ENCODE assay signal across 8 cellular contexts in the genomic region with DNA sequence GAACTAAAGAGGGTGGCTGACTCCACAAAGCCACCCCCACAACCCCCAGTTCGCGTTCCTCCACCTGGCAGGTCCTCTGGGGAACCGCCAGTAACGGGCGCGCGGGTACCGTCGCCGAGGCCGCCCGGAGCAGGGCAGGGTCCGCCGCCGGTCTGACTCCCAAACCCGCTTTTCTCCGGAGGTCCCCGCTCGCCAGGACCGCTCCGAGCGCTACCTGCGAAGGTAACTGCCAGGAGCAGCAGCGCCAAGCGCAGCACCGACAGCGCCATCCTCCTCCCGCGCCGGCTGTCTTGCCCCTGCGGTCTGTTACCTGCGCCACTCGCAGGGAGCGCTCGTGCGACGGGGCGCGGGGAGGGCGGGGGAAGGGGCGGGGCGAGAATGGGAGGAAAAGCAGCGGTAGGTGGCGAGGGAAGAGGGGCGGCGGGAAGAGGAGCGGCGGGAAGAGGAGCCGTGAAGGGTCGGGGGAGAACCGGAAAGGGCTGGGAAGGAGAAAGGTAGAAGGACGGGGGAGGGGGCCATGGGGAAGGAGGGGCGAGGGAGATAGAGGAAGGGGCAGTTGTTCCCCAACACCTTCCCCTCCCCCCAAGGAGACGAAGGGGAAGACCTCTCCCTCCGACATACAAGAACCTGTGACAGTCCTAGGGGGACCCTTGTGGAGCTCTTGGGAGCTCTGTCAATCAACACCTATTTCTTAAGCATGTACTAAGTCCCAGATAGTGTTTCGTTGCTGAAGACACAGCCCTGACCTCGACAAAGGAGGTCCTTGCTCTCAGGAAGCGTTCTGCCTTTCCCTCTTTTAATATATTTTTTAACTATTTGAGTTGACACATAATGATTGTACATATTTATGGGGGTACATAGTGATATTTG. TPM values are rescaled to one million over a fixed set of nuclear protein-coding genes. Genes with fewer than 3 reads are reported as not detected.
DNase-seq lines count a peak whose midpoint lies in the region; ATAC-seq and TF ChIP-seq lines count a peak whose summit lies in the region.

A gene with protein sequence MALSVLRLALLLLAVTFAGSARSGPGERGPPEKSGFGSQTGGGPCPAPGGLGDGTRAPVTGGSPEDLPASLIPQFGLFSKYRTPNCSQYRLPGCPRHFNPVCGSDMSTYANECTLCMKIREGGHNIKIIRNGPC (minus strand): TSS at position 308 of the 870 bp plus-strand sequence. CDS start 39 bp downstream, at position 269.

- ATAC-seq in GM19328 (IDR thresholded peaks at IDR 0.05; ENCODE audit: unreplicated experiment) (peak; percentile 50), HG02610 (IDR thresholded peaks at IDR 0.05; ENCODE audit: unreplicated experiment) (no peak)
- ATAC-seq in naive thymus-derived CD4-positive, alpha-beta T cell = peak; percentile 95
- peak; percentile 58 for ATAC-seq in stimulated activated naive CD8-positive, alpha-beta T cell treated with anti-CD3 and anti-CD28 coated beads, Interleukin-15, amount 100 ng/mL, for 72 hours

- POLR2A ChIA-PET in activated CD4-positive, alpha-beta T cell treated with anti-CD3 and anti-CD28 coated beads, Interleukin-2, amount 10 ng/mL, durations not matched to agents 7 days and 5 days (lab: Charles Lee) = no interaction called here
- POLR2A ChIA-PET in naive thymus-derived CD4-positive, alpha-beta T cell (lab: Charles Lee) = interaction anchor here (1.1 kb wide), 1 partner anchor 434 kb away, joined by 3 read pairs; the partner anchor contains the start of gene AASDH

- H3K27ac Mint-ChIP-seq in activated CD4-positive, alpha-beta T cell treated with anti-CD3 and anti-CD28 coated beads, Interleukin-2, amount 10 ng/mL, durations not matched to agents 7 days and 5 days = peak within 1 kb of the TSS; percentile 54
- peak within 1 kb of the TSS in 6 of 9 donors; percentile 57 to 79 (median 71) for H3K27ac Mint-ChIP-seq in naive thymus-derived CD4-positive, alpha-beta T cell
- H3K27ac Mint-ChIP-seq in stimulated activated naive CD8-positive, alpha-beta T cell treated with anti-CD3 and anti-CD28 coated beads, Interleukin-15, amount 100 ng/mL, for 72 hours = peak within 1 kb of the TSS in 1 of 2 donors; percentile 19

- H3K9me3 ChIP-seq in BE2C = no peaks in the 10 kb centered on the region
- no peaks in the 10 kb centered on the region for H3K9me3 ChIP-seq in MM.1S (replicated peaks; ENCODE audit: insufficient read depth, low read length)
- H3K9me3 ChIP-seq in naive thymus-derived CD4-positive, alpha-beta T cell (ENCODE audit: control insufficient read depth in 2 of 3, low read length in 3 of 3) = no peaks in the 10 kb centered on the region

- H3K27me3 ChIP-seq in BE2C (peaks cover 16% of the 10 kb centered on the region), MM.1S (replicated peaks; ENCODE audit: insufficient read depth, low read length) (peaks cover 4% of the 10 kb centered on the region; the same call in 1 of the 2 replicates)
- no peaks in the 10 kb centered on the region for H3K27me3 ChIP-seq in naive thymus-derived CD4-positive, alpha-beta T cell (ENCODE audit: control insufficient read depth in 2 of 2, insufficient read depth in 2 of 2, low read length in 2 of 2)

- peak within 1 kb of the TSS; percentile 97 for H3K4me2 ChIP-seq in MM.1S (ENCODE audit: low read depth, low read length)

- peak within 1 kb of the TSS; percentile 24 for H3K4me3 ChIP-seq in BE2C (ENCODE audit: low read depth, low read length)
- peak within 1 kb of the TSS; percentile 77 for H3K4me3 ChIP-seq in MM.1S (ENCODE audit: low read length)
- peak within 1 kb of the TSS; percentile 68 for H3K4me3 ChIP-seq in naive thymus-derived CD4-positive, alpha-beta T cell (ENCODE audit: low read length)

- peaks cover 8% of the 10 kb centered on the region for H3K9me3 Mint-ChIP-seq in activated CD4-positive, alpha-beta T cell treated with anti-CD3 and anti-CD28 coated beads, Interleukin-2, amount 10 ng/mL, durations not matched to agents 7 days and 5 days
- peaks cover 0 to 7% (median 0%) of the 10 kb centered on the region in 11 donors for H3K9me3 Mint-ChIP-seq in naive thymus-derived CD4-positive, alpha-beta T cell
- no peaks in the 10 kb centered on the region for H3K9me3 Mint-ChIP-seq in stimulated activated naive CD8-positive, alpha-beta T cell treated with anti-CD3 and anti-CD28 coated beads, Interleukin-15, amount 100 ng/mL, for 72 hours

- DNase-seq in BE2C (peak; percentile 45), MM.1S (peak; percentile 81)
- DNase-seq in activated CD4-positive, alpha-beta T cell treated with anti-CD3 and anti-CD28 coated beads, Interleukin-2, amount 10 ng/mL, durations not matched to agents 7 days and 5 days = peak; percentile 75
- DNase-seq in effector CD4-positive, alpha-beta T cell = peak; percentile 61
- peak; percentile 49 to 76 (median 68) for DNase-seq in naive thymus-derived CD4-positive, alpha-beta T cell
- peak; percentile 33 to 45 for DNase-seq in stimulated activated naive CD8-positive, alpha-beta T cell treated with anti-CD3 and anti-CD28 coated beads, Interleukin-15, amount 100 ng/mL, for 72 hours

- peak within 1 kb of the TSS; percentile 52 for H3K9ac ChIP-seq in MM.1S (ENCODE audit: low read length)

- peaks cover 40% of the 10 kb centered on the region for H3K4me1 Mint-ChIP-seq in activated CD4-positive, alpha-beta T cell treated with anti-CD3 and anti-CD28 coated beads, Interleukin-2, amount 10 ng/mL, durations not matched to agents 7 days and 5 days
- peaks cover 16 to 41% (median 35%) of the 10 kb centered on the region in 7 donors for H3K4me1 Mint-ChIP-seq in naive thymus-derived CD4-positive, alpha-beta T cell
- H3K4me1 Mint-ChIP-seq in stimulated activated naive CD8-positive, alpha-beta T cell treated with anti-CD3 and anti-CD28 coated beads, Interleukin-15, amount 100 ng/mL, for 72 hours = peaks cover 45% of the 10 kb centered on the region

- peaks cover 14% of the 10 kb centered on the region for H3F3A ChIP-seq in MM.1S (ENCODE audit: insufficient read depth, low read length)

- H3K4me3 Mint-ChIP-seq in activated CD4-positive, alpha-beta T cell treated with anti-CD3 and anti-CD28 coated beads, Interleukin-2, amount 10 ng/mL, durations not matched to agents 7 days and 5 days = peak within 1 kb of the TSS; percentile 72
- peak within 1 kb of the TSS; percentile 44 to 86 (median 80) for H3K4me3 Mint-ChIP-seq in naive thymus-derived CD4-positive, alpha-beta T cell
- peak within 1 kb of the TSS; percentile 76 to 87 for H3K4me3 Mint-ChIP-seq in stimulated activated naive CD8-positive, alpha-beta T cell treated with anti-CD3 and anti-CD28 coated beads, Interleukin-15, amount 100 ng/mL, for 72 hours

- intact Hi-C loops in naive thymus-derived CD4-positive, alpha-beta T cell (cut with micrococcal nuclease) = loop anchor here (1.0 to 5.0 kb wide), 8 partner anchors 9 to 434 kb away; partner anchors contain the start of genes AASDH (in 1 of the 2), NOA1 (in 1 of the 2), POLR2B (in 1 of the 2) and PPAT (in 1 of the 2)

- H2AFZ ChIP-seq in MM.1S (ENCODE audit: low read length) = peak within 1 kb of the TSS; percentile 80

- H3K27me3 Mint-ChIP-seq in activated CD4-positive, alpha-beta T cell treated with anti-CD3 and anti-CD28 coated beads, Interleukin-2, amount 10 ng/mL, durations not matched to agents 7 days and 5 days = peaks cover 29% of the 10 kb centered on the region
- H3K27me3 Mint-ChIP-seq in naive thymus-derived CD4-positive, alpha-beta T cell = peaks cover 0 to 56% (median 0%) of the 10 kb centered on the region in 5 donors
- peaks cover 29% of the 10 kb centered on the region for H3K27me3 Mint-ChIP-seq in stimulated activated naive CD8-positive, alpha-beta T cell treated with anti-CD3 and anti-CD28 coated beads, Interleukin-15, amount 100 ng/mL, for 72 hours

- H3K36me3 Mint-ChIP-seq in activated CD4-positive, alpha-beta T cell treated with anti-CD3 and anti-CD28 coated beads, Interleukin-2, amount 10 ng/mL, durations not matched to agents 7 days and 5 days (ENCODE audit: low read depth) = peaks cover 18% of the 10 kb centered on the region
- H3K36me3 Mint-ChIP-seq in naive thymus-derived CD4-positive, alpha-beta T cell = peaks cover 0 to 8% (median 0%) of the 10 kb centered on the region in 5 donors

- no peak for TF ChIP-seq CTCF in BE2C (IDR thresholded peaks at IDR 0.05; ENCODE audit: low read depth, low read length)
- TF ChIP-seq CTCF in MM.1S (IDR thresholded peaks at IDR 0.05; ENCODE audit: low read length) = peak; percentile 47

- CTCF ChIA-PET in activated CD4-positive, alpha-beta T cell treated with anti-CD3 and anti-CD28 coated beads, Interleukin-2, amount 10 ng/mL, durations not matched to agents 7 days and 5 days (lab: Charles Lee) = interaction anchor here (0.8 to 1.4 kb wide), 4 partner anchors 14 to 153 kb away, joined by 3 read pairs; no protein-coding TSS in a partner anchor
- CTCF ChIA-PET in naive thymus-derived CD4-positive, alpha-beta T cell (lab: Charles Lee) = no interaction called here

- H3K4me1 ChIP-seq in BE2C = no peaks in the 10 kb centered on the region
- peaks cover 30% of the 10 kb centered on the region for H3K4me1 ChIP-seq in MM.1S (ENCODE audit: low read length)
- peaks cover 12 to 17% of the 10 kb centered on the region in 2 donors for H3K4me1 ChIP-seq in naive thymus-derived CD4-positive, alpha-beta T cell (ENCODE audit: control insufficient read depth in 2 of 2, insufficient read depth in 2 of 2, low read length in 2 of 2)

- H3K9me2 ChIP-seq in MM.1S (replicated peaks; ENCODE audit: insufficient read depth, low read length) = no peaks in the 10 kb centered on the region

- H3K36me3 ChIP-seq in BE2C (no peaks in the 10 kb centered on the region), MM.1S (replicated peaks; ENCODE audit: insufficient read depth, low read length) (no peaks in the 10 kb centered on the region)
- H3K36me3 ChIP-seq in naive thymus-derived CD4-positive, alpha-beta T cell (ENCODE audit: control insufficient read depth in 2 of 3, insufficient read depth in 3 of 3, low read length in 3 of 3) = no peaks in the 10 kb centered on the region

- no peaks in the 10 kb centered on the region for H3K79me2 ChIP-seq in MM.1S (ENCODE audit: low read length)

- no peak within 1 kb of the TSS for H3K27ac ChIP-seq in MM.1S (ENCODE audit: low read length)
- H3K27ac ChIP-seq in naive thymus-derived CD4-positive, alpha-beta T cell (ENCODE audit: low read depth, low read length) = no peak within 1 kb of the TSS

- H4K20me1 ChIP-seq in MM.1S (ENCODE audit: insufficient read depth, low read length) = no peaks in the 10 kb centered on the region

RNA-seq across cellular contexts. Expression of the gene that starts here (rescaled TPM):
- not detected for polyA plus RNA-seq in BE2C (2012; ENCODE audit: insufficient read depth, insufficient read length, low read depth)
- total RNA-seq in activated CD4-positive, alpha-beta T cell treated with anti-CD3 and anti-CD28 coated beads, Interleukin-2, amount 10 ng/mL, durations not matched to agents 7 days and 5 days = 1 to 10 TPM; 5.0 to 7.9 TPM
- total RNA-seq in naive thymus-derived CD4-positive, alpha-beta T cell = 1 to 10 TPM in 4 of 5 experiments, under 1 TPM in 1; 0.99 to 5.8 (median 4.4) TPM
- 10 to 100 TPM; 15.3 to 32.8 TPM for polyA plus RNA-seq in naive thymus-derived CD4-positive, alpha-beta T cell

Comparison
In these comparisons a context has a peak if more than half of its experiments do, and no peak if none do; other contexts are left out.
1. H3K4me3 ChIP-seq: peak in every context shown above with its lines; median percentile 77 in MM.1S; 68 in naive thymus-derived CD4-positive, alpha-beta T cell; 24 in BE2C.